ENCODE assay signal across 16 cellular contexts in genomic region chr10:121216721-121217181, GRCh38.
A peak's percentile ranks its signal among the peaks of the same experiment; 100 is the strongest.
DNase-seq lines count a peak whose midpoint lies in the region; ATAC-seq and TF ChIP-seq lines count a peak whose summit lies in the region.
"Had no signal": no experiment of that assay in that cellular context is flagged by ENCODE, and none has a peak within 500 bp of the region (broad histone marks: within the 10 kb centered on the region; RNA-seq: fewer than 3 reads in every experiment).

No MANE protein-coding gene starts in this region.

- no peak for ATAC-seq in T-cell (replicated peaks in 1 of 4)
- no peak for ATAC-seq in HG03097 (IDR thresholded peaks at IDR 0.05; ENCODE audit: low FRiP score, unreplicated experiment)
- no peak for ATAC-seq in T-helper 17 cell
- ATAC-seq in HG03442 (IDR thresholded peaks at IDR 0.05; ENCODE audit: unreplicated experiment), result no peak
- ATAC-seq: effector memory CD8-positive, alpha-beta T cell; left lung; Panc1 had no signal

- no peak overlapping the region for H3K4me3 ChIP-seq in right atrium auricular region
- H3K4me3 ChIP-seq: left lung had no signal

- no peaks in the 10 kb centered on the region for H3K27me3 ChIP-seq in right atrium auricular region
- H3K27me3 ChIP-seq: left lung had no signal

- CTCF ChIA-PET in T-cell (lab: Charles Lee), result no interaction called here

- H3K27ac Mint-ChIP-seq in T-cell, result no peak overlapping the region
- no peak overlapping the region for H3K27ac Mint-ChIP-seq in T-helper 17 cell
- H3K27ac Mint-ChIP-seq: effector memory CD8-positive, alpha-beta T cell; T-helper 2 cell treated with Interferon-gamma antibody and Interleukin-4, amounts not matched to agents 5 μg/mL and 100 μg/mL, for 36 hours had no signal

- peak; percentile 86 for DNase-seq in DMS 273 (lab: John Stamatoyannopoulos, UW; ENCODE audit: unreplicated experiment)
- peak; percentile 42 for DNase-seq in RPMI7951 (ENCODE audit: low read depth)
- DNase-seq in right atrium auricular region (ENCODE audit: low spot score), result peak; percentile 70
- DNase-seq in pons (ENCODE audit: low spot score), result peak; percentile 89
- DNase-seq in T-cell, result no peak
- DNase-seq in T-helper 17 cell, result no peak
- DNase-seq: activated CD4-positive, alpha-beta T cell treated with anti-CD3 and anti-CD28 coated beads, Interleukin-2, amount 50 U/mL, for 1 hour; DMS153; effector memory CD8-positive, alpha-beta T cell; KG1; left lung; stimulated activated CD4-positive, alpha-beta T cell treated with anti-CD3 and anti-CD28 coated beads, Interleukin-15, amount 100 ng/mL, for 24 hours had no signal

- H3K4me3 Mint-ChIP-seq in T-cell (no peak overlapping the region), T-helper 17 cell (no peak overlapping the region)
- H3K4me3 Mint-ChIP-seq: effector memory CD8-positive, alpha-beta T cell; T-helper 2 cell treated with Interferon-gamma antibody and Interleukin-4, amounts not matched to agents 5 μg/mL and 100 μg/mL, for 36 hours had no signal

- POLR2A ChIA-PET in T-cell (lab: Charles Lee), result no interaction called here

- H3K27ac ChIP-seq in right atrium auricular region, result no peak overlapping the region
- H3K27ac ChIP-seq: left lung had no signal

- H3K4me1 ChIP-seq in right atrium auricular region, result no peaks in the 10 kb centered on the region
- H3K4me1 ChIP-seq: left lung had no signal

- H3K27me3 Mint-ChIP-seq in T-cell (peaks cover 0 to 11% of the 10 kb centered on the region in 2 donors), T-helper 17 cell (no peaks in the 10 kb centered on the region)
- H3K27me3 Mint-ChIP-seq: effector memory CD8-positive, alpha-beta T cell had no signal

- no peaks in the 10 kb centered on the region for H3K36me3 ChIP-seq in right atrium auricular region
- H3K36me3 ChIP-seq: left lung had no signal

- H3K36me3 Mint-ChIP-seq in T-cell (no peaks in the 10 kb centered on the region), T-helper 17 cell (ENCODE audit: low read depth) (no peaks in the 10 kb centered on the region)

- H3K9me3 ChIP-seq in right atrium auricular region, result no peaks in the 10 kb centered on the region
- H3K9me3 ChIP-seq in T-helper 17 cell (ENCODE audit: control insufficient read depth, low read length, poor library complexity, severe bottlenecking), result no peaks in the 10 kb centered on the region
- H3K9me3 ChIP-seq: left lung had no signal

- no peaks in the 10 kb centered on the region for H3K9me3 Mint-ChIP-seq in T-cell
- H3K9me3 Mint-ChIP-seq: effector memory CD8-positive, alpha-beta T cell; T-helper 2 cell treated with Interferon-gamma antibody and Interleukin-4, amounts not matched to agents 5 μg/mL and 100 μg/mL, for 36 hours had no signal

- no peak for TF ChIP-seq CTCF in right atrium auricular region (IDR thresholded peaks at IDR 0.05)

- H3K4me1 Mint-ChIP-seq in T-cell, result no peaks in the 10 kb centered on the region
- no peaks in the 10 kb centered on the region for H3K4me1 Mint-ChIP-seq in T-helper 17 cell

Comparison
In these comparisons a context has a peak if more than half of its experiments do, and no peak if none do; other contexts are left out.
1. DNase-seq: peak in DMS 273 (single experiment), RPMI7951 (single experiment), right atrium auricular region (single experiment) and pons (single experiment); none in T-cell (0 of 34) and T-helper 17 cell (0 of 3).